14 cellular contexts compared by ENCODE assay signal in genomic region chr3:85090495-85090894, GRCh38.
DNase-seq lines count a peak whose midpoint lies in the region; ATAC-seq, FAIRE-seq and TF ChIP-seq lines count a peak whose summit lies in the region.
"Had no signal": no experiment of that assay in that cellular context is flagged by ENCODE, and none has a peak within 500 bp of the region (broad histone marks: within the 10 kb centered on the region; RNA-seq: fewer than 3 reads in every experiment).

No MANE protein-coding gene starts in this region.

- H4K91ac ChIP-seq in H1 (replicated peaks; ENCODE audit: insufficient read length, low read length) = no peak overlapping the region

- H2AFZ ChIP-seq in H1 (ENCODE audit: low read length) (no peak overlapping the region), HepG2 (ENCODE audit: low read length) (no peak overlapping the region)

- no peak overlapping the region for H3K27ac Mint-ChIP-seq in T-helper 17 cell
- H3K27ac Mint-ChIP-seq: CD8-positive, alpha-beta memory T cell had no signal

- H3K56ac ChIP-seq in H1 (replicated peaks; ENCODE audit: insufficient read length, low read depth, low read length) = no peak overlapping the region

- no peak overlapping the region for H3K14ac ChIP-seq in H1 (ENCODE audit: insufficient read length)

- H3K9me3 ChIP-seq in H1 (ENCODE audit: insufficient read depth in 2 of 2, low read depth in 1 of 2, low read length in 1 of 2) (no peaks in the 10 kb centered on the region), HepG2 (ENCODE audit: low read length) (no peaks in the 10 kb centered on the region), T-helper 17 cell (ENCODE audit: control insufficient read depth, low read length, poor library complexity, severe bottlenecking) (no peaks in the 10 kb centered on the region)

- H2BK120ac ChIP-seq in H1 (replicated peaks; ENCODE audit: low read depth, low read length) = no peak overlapping the region

- H3K79me1 ChIP-seq in H1 (ENCODE audit: low read depth, low read length) = no peaks in the 10 kb centered on the region

- H2BK15ac ChIP-seq in H1 (ENCODE audit: low read length) = no peak overlapping the region

- no peak overlapping the region for H4K5ac ChIP-seq in H1 (ENCODE audit: insufficient read length, low read depth, low read length)

- TF ChIP-seq RAD21 in H1 (IDR thresholded peaks at IDR 0.05 in 1 of 2, conservative IDR thresholded peaks at IDR 0.05 in 1 of 2; ENCODE audit: low read depth in 2 of 2, low read length in 2 of 2) (peak in 1 of 2 experiments; percentile 26; a peak in 1 of 4 replicates), HepG2 (CRISPR knock-in tag; IDR thresholded peaks at IDR 0.05) (no peak)

- no peak overlapping the region for H2BK20ac ChIP-seq in H1 (ENCODE audit: low read length)

- no peaks in the 10 kb centered on the region for H3K36me3 ChIP-seq in H1 (ENCODE audit: control insufficient read depth in 2 of 4, insufficient read depth in 4 of 4, low read length in 3 of 4)
- H3K36me3 ChIP-seq in HepG2 (replicated peaks in 1 of 2; ENCODE audit: control insufficient read depth in 1 of 2, insufficient read depth in 2 of 2, low read length in 2 of 2) = no peaks in the 10 kb centered on the region

- no peak overlapping the region for H3K4me2 ChIP-seq in H1 (ENCODE audit: insufficient read depth in 1 of 2, low read depth in 2 of 2, low read length in 2 of 2)
- no peak overlapping the region for H3K4me2 ChIP-seq in HepG2 (ENCODE audit: low read depth, low read length)

- no peak overlapping the region for H2AK5ac ChIP-seq in H1 (ENCODE audit: low read depth, low read length)

- FAIRE-seq in H1 (lab: Jason Lieb, UNC) (peak; percentile 13), HepG2 (lab: Jason Lieb, UNC) (no peak)

- H3K27ac ChIP-seq in H1 (ENCODE audit: low read depth, low read length) = no peak overlapping the region
- no peak overlapping the region for H3K27ac ChIP-seq in HepG2 (ENCODE audit: extremely low read length, insufficient read depth, low read length)
- H3K27ac ChIP-seq: 22Rv1, HL-60 had no signal

- peak; percentile 3 for DNase-seq in NCI-H82 (lab: John Stamatoyannopoulos, UW)
- no peak for DNase-seq in NCI-H82 treated with DMSO at 0.1 percent for 48 hours (lab: John Stamatoyannopoulos, UW; ENCODE audit: unreplicated experiment)
- DNase-seq in H1 (ENCODE audit: low read depth in 1 of 2, low spot score in 2 of 2) = no peak
- DNase-seq in HepG2 (ENCODE audit: low spot score) = peak; percentile 4
- DNase-seq in T-helper 17 cell = no peak
- DNase-seq: CD8-positive, alpha-beta memory T cell; DMS53; GF-D8; H7; IMR-90 had no signal

- no peaks in the 10 kb centered on the region; the same call in 1 of the 2 replicates for H3K23me2 ChIP-seq in H1 (ENCODE audit: low read depth, low read length)

- H3K27me3 ChIP-seq in H1 (replicated peaks in 1 of 4; ENCODE audit: control insufficient read depth in 3 of 4, extremely low read depth in 1 of 4, insufficient read depth in 3 of 4, low read length in 3 of 4) (no peaks in the 10 kb centered on the region), HepG2 (ENCODE audit: control insufficient read depth in 1 of 2, insufficient read depth in 2 of 2, low read length in 2 of 2) (no peaks in the 10 kb centered on the region)

- no peak overlapping the region for H3K4ac ChIP-seq in H1 (replicated peaks; ENCODE audit: insufficient read length, low read depth, low read length)

- H3K79me2 ChIP-seq in H1 (ENCODE audit: control insufficient read depth in 1 of 2, insufficient read depth in 2 of 2, low read length in 2 of 2) (no peaks in the 10 kb centered on the region; a peak in 1 of 4 replicates), HepG2 (ENCODE audit: insufficient read depth, low read length) (no peaks in the 10 kb centered on the region)

- H3K4me1 ChIP-seq in H1 (replicated peaks in 1 of 4; ENCODE audit: control insufficient read depth in 3 of 4, insufficient read depth in 4 of 4, low read length in 3 of 4) = peaks cover 0 to 9% (median 3%) of the 10 kb centered on the region in 4 experiments; a peak in 3 of 7 replicates
- H3K4me1 ChIP-seq in HepG2 (ENCODE audit: insufficient read depth, low read length) = no peaks in the 10 kb centered on the region

- ATAC-seq in HepG2 (peak; percentile 99), T-helper 17 cell (no peak), GM18519 (IDR thresholded peaks at IDR 0.05; ENCODE audit: low FRiP score, unreplicated experiment) (no peak), GM19452 (IDR thresholded peaks at IDR 0.05; ENCODE audit: unreplicated experiment) (no peak)

- no peak overlapping the region for H3K18ac ChIP-seq in H1 (ENCODE audit: extremely low read depth, low read length)

- no peak overlapping the region for H2BK12ac ChIP-seq in H1 (ENCODE audit: low read depth, low read length)

- H3K27me3 Mint-ChIP-seq in T-helper 17 cell = no peaks in the 10 kb centered on the region
- H3K27me3 Mint-ChIP-seq: CD8-positive, alpha-beta memory T cell had no signal

- H3K9ac ChIP-seq in H1 (replicated peaks in 1 of 4; ENCODE audit: extremely low read depth in 1 of 4, low read depth in 3 of 4, low read length in 3 of 4) (no peak overlapping the region), HepG2 (ENCODE audit: insufficient read depth, low read depth, low read length) (no peak overlapping the region)

- POLR2A ChIA-PET in H1 (lab: Charles Lee; ENCODE audit: partially characterized antibody) = no interaction called here
- POLR2A ChIA-PET in HepG2 (lab: Yijun Ruan, JAX) = no interaction called here

- H4K8ac ChIP-seq in H1 (ENCODE audit: extremely low read depth, insufficient read depth, low read length) = no peak overlapping the region

- TF ChIP-seq EP300 in H1 (IDR thresholded peaks at IDR 0.05; ENCODE audit: borderline replicate concordance in 1 of 2, low read depth in 2 of 2, low read length in 2 of 2) = no peak
- TF ChIP-seq EP300 in HepG2 (IDR thresholded peaks at IDR 0.05; ENCODE audit: low read depth in 2 of 2, low read length in 2 of 2) = no peak
- TF ChIP-seq EP300 in HepG2 (CRISPR knock-in tag; IDR thresholded peaks at IDR 0.05; ENCODE audit: borderline replicate concordance) = no peak

- H3K4me3 Mint-ChIP-seq in T-helper 17 cell = no peak overlapping the region
- H3K4me3 Mint-ChIP-seq: CD8-positive, alpha-beta memory T cell had no signal

- no peaks in the 10 kb centered on the region for H3K36me3 Mint-ChIP-seq in T-helper 17 cell (ENCODE audit: low read depth)
- H3K36me3 Mint-ChIP-seq: CD8-positive, alpha-beta memory T cell had no signal

- WGBS in H1 (ENCODE audit: extremely low coverage in 1 of 2, insufficient coverage in 1 of 2, insufficient read length in 1 of 2, insufficient replicate concordance in 2 of 2, low coverage in 1 of 2, low lambda C conversion rate in 2 of 2, missing lambda C conversion rate in 1 of 2), 2 experiments = 83% methylated on average over 6 of the region's 6 CpGs; no CpG with 5 or more reads in 1 of the 2 experiments
- WGBS in HepG2 (ENCODE audit: low lambda C conversion rate) = 2% methylated on average over 6 of the region's 6 CpGs

- no peak overlapping the region for H2BK5ac ChIP-seq in H1 (ENCODE audit: low read depth, low read length)

- TF ChIP-seq POLR2A in H1 (IDR thresholded peaks at IDR 0.05; ENCODE audit: control extremely low read depth in 1 of 2, low read depth in 2 of 2, low read length in 2 of 2) = no peak
- no peak for TF ChIP-seq POLR2A in HepG2 (IDR thresholded peaks at IDR 0.05; ENCODE audit: insufficient read depth in 1 of 2, low read depth in 2 of 2, low read length in 2 of 2)

- H3K4me1 Mint-ChIP-seq in T-helper 17 cell = no peaks in the 10 kb centered on the region
- H3K4me1 Mint-ChIP-seq: CD8-positive, alpha-beta memory T cell had no signal

- TF ChIP-seq CTCF in H1 (IDR thresholded peaks at IDR 0.05; ENCODE audit: control extremely low read depth in 1 of 3, insufficient read depth in 1 of 3, low read depth in 1 of 3, low read length in 3 of 3) = peak in 1 of 3 experiments; percentile 10; a peak in 1 of 4 replicates
- peak; percentile 55 for TF ChIP-seq CTCF in HepG2 (CRISPR knock-in tag; IDR thresholded peaks at IDR 0.05)

- BruUV-seq in HepG2 (replicated peaks; lab: Mats Ljungman, UMichigan) = no TSS peak

- no peaks in the 10 kb centered on the region for H4K20me1 ChIP-seq in H1 (replicated peaks in 1 of 2; ENCODE audit: control insufficient read depth in 1 of 2, insufficient read depth in 2 of 2, low read length in 2 of 2)
- H4K20me1 ChIP-seq in HepG2 (ENCODE audit: insufficient read depth, low read length) = no peaks in the 10 kb centered on the region

- CTCF ChIA-PET in H1 (lab: Charles Lee; ENCODE audit: partially characterized antibody) = no interaction called here
- CTCF ChIA-PET in HepG2 (lab: Yijun Ruan, JAX; ENCODE audit: low intra/inter-chr PET ratio, low total read pairs) = no interaction called here

- intact Hi-C loops in HepG2 (cut with micrococcal nuclease; ENCODE audit: unreplicated experiment) = loop anchor here (1.0 kb wide), 1 partner anchor 116 kb away; no protein-coding TSS in a partner anchor

- H3K4me3 ChIP-seq in H1 (ENCODE audit: extremely low read depth in 1 of 4, insufficient read depth in 2 of 4, low read depth in 3 of 4, low read length in 4 of 4) (no peak overlapping the region), HepG2 (replicated peaks in 1 of 3; ENCODE audit: insufficient read depth in 1 of 3, low read depth in 2 of 3, low read length in 3 of 3) (no peak overlapping the region)

- H3K23ac ChIP-seq in H1 (ENCODE audit: insufficient read length) = no peak overlapping the region

- in situ Hi-C loops in HepG2 (cut with HindIII; ENCODE audit: extremely low pct_ligation_motif_present, low pct_unique_long_range_greater_than_20kb) = no loop called here

TF ChIP-seq in H1, 55 proteins besides CTCF, POLR2A, EP300 and RAD21:
- no peak for TF ChIP-seq JUN (IDR thresholded peaks at IDR 0.05; ENCODE audit: low read depth, low read length)
- TF ChIP-seq ZNF274 (IDR thresholded peaks at IDR 0.05; ENCODE audit: borderline replicate concordance, extremely low read depth, low read length) = no peak
- no peak for TF ChIP-seq SRF (IDR thresholded peaks at IDR 0.05; ENCODE audit: low read depth, low read length)
- no peak for TF ChIP-seq CHD2 (IDR thresholded peaks at IDR 0.05; ENCODE audit: low read length)
- TF ChIP-seq CREB1 (IDR thresholded peaks at IDR 0.05) = no peak

TF ChIP-seq in HepG2, 621 proteins besides CTCF, POLR2A, EP300 and RAD21:
- peak; percentile 34; the same call in 1 of the 2 replicates for TF ChIP-seq SMC3 (IDR thresholded peaks at IDR 0.05; ENCODE audit: low read length)
- TF ChIP-seq PITX1 (CRISPR knock-in tag; IDR thresholded peaks at IDR 0.05) = no peak
- TF ChIP-seq STAG1 (CRISPR knock-in tag; IDR thresholded peaks at IDR 0.05) = peak; percentile 59

Comparison
In these comparisons a context has a peak if more than half of its experiments do, and no peak if none do; other contexts are left out.
1. DNase-seq: peak in NCI-H82 (single experiment) and HepG2 (single experiment); none in NCI-H82 treated with DMSO at 0.1 percent for 48 hours (single experiment), H1 (0 of 2) and T-helper 17 cell (0 of 3).